ENCODE assay signal across 15 cellular contexts in genomic region chr18:43192408-43192807, GRCh38.
DNase-seq lines count a peak whose midpoint lies in the region; ATAC-seq, FAIRE-seq and TF ChIP-seq lines count a peak whose summit lies in the region.
"Had no signal": no experiment of that assay in that cellular context is flagged by ENCODE, and none has a peak within 500 bp of the region (broad histone marks: within the 10 kb centered on the region; RNA-seq: fewer than 3 reads in every experiment).

No MANE protein-coding gene starts in this region.

- no peak for TF ChIP-seq CTCF in choroid plexus epithelial cell (conservative IDR thresholded peaks at IDR 0.05; ENCODE audit: low read depth, low read length)

- no peak overlapping the region for H3K4me3 ChIP-seq in choroid plexus epithelial cell (ENCODE audit: low read depth, low read length)
- H3K4me3 ChIP-seq: psoas muscle had no signal

- ATAC-seq in GM18508 (IDR thresholded peaks at IDR 0.05; ENCODE audit: insufficient read depth, unreplicated experiment) (peak; percentile 68), GM21619 (IDR thresholded peaks at IDR 0.05; ENCODE audit: unreplicated experiment) (peak; percentile 86), HG03280 (IDR thresholded peaks at IDR 0.05; ENCODE audit: unreplicated experiment) (peak; percentile 82)
- ATAC-seq: activated CD8-positive, alpha-beta T cell treated with anti-CD3 and anti-CD28 coated beads, Interleukin-2, amount 10 ng/mL, durations not matched to agents 7 days and 5 days; esophagus mucosa; psoas muscle; stimulated activated naive B cell treated with anti-CD40 and anti-IgM and Interleukin-4, amounts not matched to agents 10 μg/mL and 1 μg/mL and 100 μg/mL, for 72 hours had no signal

- no peak for FAIRE-seq in H54 (lab: Jason Lieb, UNC)

- DNase-seq in choroid plexus epithelial cell (ENCODE audit: low read depth) (peak; percentile 26), GM19238 (ENCODE audit: insufficient read length, low spot score) (no peak), HT-29 (ENCODE audit: low spot score) (no peak), H54 (ENCODE audit: insufficient read length, low spot score) (no peak)
- no peak for DNase-seq in activated naive CD4-positive, alpha-beta T cell treated with Interleukin-2 at 50 U/mL for 16 hours
- DNase-seq: activated CD8-positive, alpha-beta T cell treated with anti-CD3 and anti-CD28 coated beads, Interleukin-2, amount 10 ng/mL, durations not matched to agents 7 days and 5 days; activated naive CD4-positive, alpha-beta T cell treated with anti-CD3 and anti-CD28 coated beads, Interleukin-2, amount 10 ng/mL, durations not matched to agents 7 days and 5 days; NCI-H446 treated with DMSO at 0.1 percent for 48 hours; psoas muscle; stimulated activated naive B cell treated with anti-CD40 and anti-IgM and Interleukin-4, amounts not matched to agents 10 μg/mL and 1 μg/mL and 100 μg/mL, for 72 hours; T-helper 9 cell had no signal

- TF ChIP-seq POLR2A in H54 (IDR thresholded peaks at IDR 0.05; ENCODE audit: low read depth, low read length), result no peak
